1 cellular context compared by ENCODE assay signal in the genomic region with DNA sequence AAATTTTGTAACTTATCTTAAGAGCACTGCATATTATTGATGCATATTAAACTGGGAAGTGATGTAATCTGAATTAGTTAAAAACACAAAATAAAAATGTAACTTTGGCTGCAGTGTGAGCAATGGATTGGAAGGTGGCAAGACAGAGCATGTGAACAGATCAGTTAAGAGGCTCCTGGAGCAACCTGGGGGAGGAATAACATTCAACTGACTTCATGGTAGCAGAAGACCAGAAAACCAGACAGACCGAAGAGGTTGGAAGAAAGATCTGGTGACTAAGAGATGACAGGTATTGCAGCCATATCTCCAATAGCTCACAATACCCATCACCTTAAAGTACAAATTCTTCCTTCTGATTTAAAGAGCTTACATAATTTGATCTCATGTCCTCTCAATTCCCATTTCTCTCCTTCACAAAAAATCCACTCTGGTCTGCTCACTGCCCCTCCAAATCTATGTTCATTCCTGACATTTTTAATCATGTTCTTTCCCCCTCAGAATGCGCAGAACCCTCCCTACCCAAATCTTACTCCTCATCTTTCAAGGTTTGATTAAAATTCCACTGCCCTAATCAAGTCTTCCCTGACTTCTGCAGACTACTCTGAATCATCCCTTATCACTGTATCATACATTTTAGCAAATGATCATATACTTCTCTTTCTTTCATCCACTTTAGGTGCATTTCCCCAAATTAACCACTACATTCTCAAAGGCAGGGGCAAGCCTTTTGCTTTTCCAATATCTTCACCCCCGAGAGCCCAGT.
TF ChIP-seq lines count a peak whose summit lies in the region.

No MANE protein-coding gene starts in this region.

TF ChIP-seq in IMR-90, 13 proteins besides CTCF, POLR2A, EP300 and RAD21 (continued from another document):
- TF ChIP-seq, protein P1, sequence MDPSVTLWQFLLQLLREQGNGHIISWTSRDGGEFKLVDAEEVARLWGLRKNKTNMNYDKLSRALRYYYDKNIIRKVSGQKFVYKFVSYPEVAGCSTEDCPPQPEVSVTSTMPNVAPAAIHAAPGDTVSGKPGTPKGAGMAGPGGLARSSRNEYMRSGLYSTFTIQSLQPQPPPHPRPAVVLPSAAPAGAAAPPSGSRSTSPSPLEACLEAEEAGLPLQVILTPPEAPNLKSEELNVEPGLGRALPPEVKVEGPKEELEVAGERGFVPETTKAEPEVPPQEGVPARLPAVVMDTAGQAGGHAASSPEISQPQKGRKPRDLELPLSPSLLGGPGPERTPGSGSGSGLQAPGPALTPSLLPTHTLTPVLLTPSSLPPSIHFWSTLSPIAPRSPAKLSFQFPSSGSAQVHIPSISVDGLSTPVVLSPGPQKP (IDR thresholded peaks at IDR 0.05; ENCODE audit: borderline replicate concordance, low read depth, low read length): no peak
- no peak for TF ChIP-seq BHLHE40 (IDR thresholded peaks at IDR 0.05; ENCODE audit: low read depth, low read length)
- no peak for TF ChIP-seq MAFK (IDR thresholded peaks at IDR 0.05; ENCODE audit: low read depth, low read length)
- no peak for TF ChIP-seq MAZ (IDR thresholded peaks at IDR 0.05; ENCODE audit: borderline replicate concordance, low read depth, low read length)
- no peak for TF ChIP-seq RFX5 (IDR thresholded peaks at IDR 0.05; ENCODE audit: low read depth, low read length)
- TF ChIP-seq FOS (IDR thresholded peaks at IDR 0.05; ENCODE audit: low read depth, low read length): no peak
- no peak for TF ChIP-seq CHD1 (IDR thresholded peaks at IDR 0.05; ENCODE audit: low read depth, low read length)
- TF ChIP-seq RCOR1 (IDR thresholded peaks at IDR 0.05; ENCODE audit: insufficient replicate concordance, low read length): no peak
- TF ChIP-seq CEBPB (IDR thresholded peaks at IDR 0.05; ENCODE audit: low read depth, low read length): no peak
- no peak for TF ChIP-seq MXI1 (IDR thresholded peaks at IDR 0.05; ENCODE audit: borderline replicate concordance, low read depth, low read length)
